In genomic region chr16:54937673-54938350, GRCh38 we compare ENCODE assay signal across 9 cellular contexts. TPM values are rescaled to one million over a fixed set of nuclear protein-coding genes. Genes with fewer than 3 reads are reported as not detected.
DNase-seq lines count a peak whose midpoint lies in the region; ATAC-seq and TF ChIP-seq lines count a peak whose summit lies in the region.
"Had no signal": no experiment of that assay in that cellular context is flagged by ENCODE, and none has a peak within 500 bp of the region (broad histone marks: within the 10 kb centered on the region; RNA-seq: fewer than 3 reads in every experiment).

No MANE protein-coding gene starts in this region.

- no peak overlapping the region for H3K9ac ChIP-seq in iPS-15b (ENCODE audit: low read depth, low read length)

- H3K4me3 Mint-ChIP-seq in activated naive CD8-positive, alpha-beta T cell treated with anti-CD3 and anti-CD28 coated beads, Interleukin-2, amount 10 ng/mL, durations not matched to agents 7 days and 5 days: peak overlapping the region; percentile 10

- TF ChIP-seq CTCF in stomach (IDR thresholded peaks at IDR 0.05): peak in 1 of 7 experiments; percentile 1

- H3K27me3 Mint-ChIP-seq in activated naive CD8-positive, alpha-beta T cell treated with anti-CD3 and anti-CD28 coated beads, Interleukin-2, amount 10 ng/mL, durations not matched to agents 7 days and 5 days: peaks cover 87% of the 10 kb centered on the region

- peaks cover 1% of the 10 kb centered on the region for H3K4me1 Mint-ChIP-seq in activated naive CD8-positive, alpha-beta T cell treated with anti-CD3 and anti-CD28 coated beads, Interleukin-2, amount 10 ng/mL, durations not matched to agents 7 days and 5 days

- H3K4me3 ChIP-seq in iPS-15b (ENCODE audit: low read depth, low read length) (peak overlapping the region; percentile 66), stomach (peak overlapping the region; percentile 0 to 73 (median 17))
- H3K4me3 ChIP-seq: K562 had no signal

- H3K27ac Mint-ChIP-seq in activated naive CD8-positive, alpha-beta T cell treated with anti-CD3 and anti-CD28 coated beads, Interleukin-2, amount 10 ng/mL, durations not matched to agents 7 days and 5 days: no peak overlapping the region

- intact Hi-C loops in stomach (cut with DNase I; ENCODE audit: low total_unique reads): loop anchor here (10.0 kb wide), 1 partner anchor 653 kb away; the partner anchor contains the start of gene IRX3

- WGBS in stomach, 5 donors: 14 to 39% (median 22%) methylated on average over 43 to 44 of the region's 44 CpGs

- H3K27me3 ChIP-seq in iPS-15b (ENCODE audit: control insufficient read depth, insufficient read depth, low read length): peaks cover 94% of the 10 kb centered on the region
- peaks cover 32 to 99% (median 76%) of the 10 kb centered on the region in 3 donors for H3K27me3 ChIP-seq in stomach

- DNase-seq in activated CD4-positive, alpha-beta T cell treated with anti-CD3 and anti-CD28 coated beads for 48 hours: peak; percentile 12
- DNase-seq in activated CD4-positive, alpha-beta T cell treated with anti-CD3 and anti-CD28 coated beads for 1 hour: no peak
- peak; percentile 31 for DNase-seq in activated naive CD8-positive, alpha-beta T cell treated with anti-CD3 and anti-CD28 coated beads, Interleukin-2, amount 10 ng/mL, durations not matched to agents 7 days and 5 days
- DNase-seq in stomach (no peak), GOT3 (lab: John Stamatoyannopoulos, UW) (no peak)

- peak overlapping the region in 1 of 5 donors; percentile 68 for H3K27ac ChIP-seq in stomach

- H3K9me3 Mint-ChIP-seq in activated naive CD8-positive, alpha-beta T cell treated with anti-CD3 and anti-CD28 coated beads, Interleukin-2, amount 10 ng/mL, durations not matched to agents 7 days and 5 days: no peaks in the 10 kb centered on the region

- peaks cover 8% of the 10 kb centered on the region for H3K4me1 ChIP-seq in iPS-15b (ENCODE audit: control insufficient read depth, insufficient read depth, low read length)
- H3K4me1 ChIP-seq in stomach: peaks cover 13 to 46% (median 38%) of the 10 kb centered on the region in 4 donors

- POLR2A ChIA-PET in activated naive CD8-positive, alpha-beta T cell treated with anti-CD3 and anti-CD28 coated beads, Interleukin-2, amount 10 ng/mL, durations not matched to agents 7 days and 5 days (lab: Charles Lee): no interaction called here

- H3K36me3 ChIP-seq in iPS-15b (ENCODE audit: control insufficient read depth, insufficient read depth, low read length): no peaks in the 10 kb centered on the region
- H3K36me3 ChIP-seq in stomach: no peaks in the 10 kb centered on the region

- no peak for ATAC-seq in activated naive CD8-positive, alpha-beta T cell treated with anti-CD3 and anti-CD28 coated beads, Interleukin-2, amount 10 ng/mL, durations not matched to agents 7 days and 5 days (ENCODE audit: low read depth)
- ATAC-seq in GM21390 (IDR thresholded peaks at IDR 0.05; ENCODE audit: unreplicated experiment) (no peak), HG03039 (IDR thresholded peaks at IDR 0.05; ENCODE audit: unreplicated experiment) (no peak)
- ATAC-seq: K562 had no signal

- TF ChIP-seq EP300 in stomach (IDR thresholded peaks at IDR 0.05): no peak

- no peaks in the 10 kb centered on the region for H3K9me3 ChIP-seq in iPS-15b (ENCODE audit: control insufficient read depth, insufficient read depth, low read length)
- no peaks in the 10 kb centered on the region for H3K9me3 ChIP-seq in stomach

- TF ChIP-seq POLR2A in stomach (IDR thresholded peaks at IDR 0.05): no peak

- H3K36me3 Mint-ChIP-seq in activated naive CD8-positive, alpha-beta T cell treated with anti-CD3 and anti-CD28 coated beads, Interleukin-2, amount 10 ng/mL, durations not matched to agents 7 days and 5 days: no peaks in the 10 kb centered on the region

RNA-seq across cellular contexts. Expression of gene IRX5, which starts 7.1 kb away (rescaled TPM):
- not detected for total RNA-seq in activated naive CD8-positive, alpha-beta T cell treated with anti-CD3 and anti-CD28 coated beads, Interleukin-2, amount 10 ng/mL, durations not matched to agents 7 days and 5 days
- 10 to 100 TPM in 1 of 5 donors, 1 to 10 TPM in 2, under 1 TPM in 1, not detected in 1; 0.89 to 15.2 (median 4.8) TPM for total RNA-seq in stomach
- polyA plus RNA-seq in stomach: 1 to 10 TPM in 2 of 3 donors, under 1 TPM in 1; 0.75 to 9.9 (median 3.5) TPM

Comparison
In these comparisons a context has a peak if more than half of its experiments do, and no peak if none do; other contexts are left out.
1. DNase-seq: peak in activated CD4-positive, alpha-beta T cell treated with anti-CD3 and anti-CD28 coated beads for 48 hours (single experiment) and activated naive CD8-positive, alpha-beta T cell treated with anti-CD3 and anti-CD28 coated beads, Interleukin-2, amount 10 ng/mL, durations not matched to agents 7 days and 5 days (single experiment); none in activated CD4-positive, alpha-beta T cell treated with anti-CD3 and anti-CD28 coated beads for 1 hour (single experiment), stomach (single experiment) and GOT3 (single experiment).